20 cellular contexts compared by ENCODE assay signal in the genomic region with DNA sequence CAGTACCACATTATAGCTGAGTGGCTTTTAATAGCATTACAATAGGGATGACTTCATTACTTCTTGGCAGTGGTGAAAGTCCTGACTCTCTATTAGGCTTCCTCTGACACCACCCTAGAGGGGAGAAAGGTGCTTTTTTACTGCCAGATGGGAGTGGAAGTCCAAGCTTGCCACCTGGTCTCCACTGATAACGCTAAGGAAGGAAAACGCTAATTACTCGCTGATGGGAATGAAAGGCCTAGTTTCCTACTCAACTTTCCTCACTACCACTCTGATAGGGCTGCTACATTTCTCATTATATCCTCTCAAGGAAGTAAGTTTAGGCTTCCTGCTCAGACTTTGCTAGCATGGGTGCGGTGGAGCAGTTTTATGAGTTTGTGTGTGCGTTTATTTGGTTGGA.
DNase-seq lines count a peak whose midpoint lies in the region; ATAC-seq, FAIRE-seq and TF ChIP-seq lines count a peak whose summit lies in the region.
"Had no signal": no experiment of that assay in that cellular context is flagged by ENCODE, and none has a peak within 500 bp of the region (broad histone marks: within the 10 kb centered on the region; RNA-seq: fewer than 3 reads in every experiment).

No MANE protein-coding gene starts in this region.

- no peak for TF ChIP-seq POLR2A in K562 (conservative IDR thresholded peaks at IDR 0.05)

- POLR2A ChIA-PET in K562 (lab: Yijun Ruan, JAX) = no interaction called here

- H3K4me3 Mint-ChIP-seq in endothelial cell (ENCODE audit: unreplicated experiment) = no peak overlapping the region
- H3K4me3 Mint-ChIP-seq in effector memory CD8-positive, alpha-beta T cell = no peak overlapping the region
- H3K4me3 Mint-ChIP-seq: IgD-negative memory B cell had no signal

- H3K27me3 Mint-ChIP-seq in endothelial cell (ENCODE audit: unreplicated experiment) = peaks cover 5% of the 10 kb centered on the region
- peaks cover 24 to 32% of the 10 kb centered on the region in 2 donors for H3K27me3 Mint-ChIP-seq in effector memory CD8-positive, alpha-beta T cell

- TF ChIP-seq CTCF in K562 (IDR thresholded peaks at IDR 0.05 in 2 of 3, conservative IDR thresholded peaks at IDR 0.05 in 1 of 3; ENCODE audit: insufficient read depth in 2 of 3, low read depth in 1 of 3, low read length in 3 of 3) (no peak), endothelial cell (IDR thresholded peaks at IDR 0.05; ENCODE audit: unreplicated experiment) (no peak), lower lobe of right lung (IDR thresholded peaks at IDR 0.05) (no peak)

- no peaks in the 10 kb centered on the region for H3K4me1 ChIP-seq in K562 (replicated peaks in 1 of 2; ENCODE audit: control insufficient read depth in 2 of 2, insufficient read depth in 2 of 2, low read length in 2 of 2)
- no peaks in the 10 kb centered on the region for H3K4me1 ChIP-seq in lower lobe of right lung
- H3K4me1 ChIP-seq in small intestine (ENCODE audit: control insufficient read depth in 2 of 2, insufficient read depth in 1 of 2, low read depth in 1 of 2, low read length in 1 of 2) = no peaks in the 10 kb centered on the region

- in situ Hi-C loops in K562 (cut with MboI) = no loop called here

- no peak for TF ChIP-seq EP300 in K562 (IDR thresholded peaks at IDR 0.05; ENCODE audit: low read length)

- ATAC-seq in K562 = no peak
- ATAC-seq in lower lobe of right lung = peak in 1 of 2 donors; percentile 31
- ATAC-seq in GM21526 (IDR thresholded peaks at IDR 0.05; ENCODE audit: low FRiP score, unreplicated experiment) = no peak
- no peak for ATAC-seq in effector memory CD8-positive, alpha-beta T cell (replicated peaks)
- ATAC-seq: GM12878 had no signal

- no TSS peak for BruUV-seq in K562 (replicated peaks; lab: Mats Ljungman, UMichigan)

- DNase-seq in K562 (ENCODE audit: extremely low read depth in 1 of 4, low spot score in 3 of 4) (peak in 3 of 4 experiments; percentile 11 to 23 (median 15)), endothelial cell (ENCODE audit: low spot score) (peak; percentile 2), lower lobe of right lung (no peak), small intestine (peak; percentile 50), T-helper 9 cell (no peak)
- no peak for DNase-seq in effector memory CD8-positive, alpha-beta T cell
- DNase-seq: C1 segment of cervical spinal cord; DND-41; GDM1; GM23248; HCEC 1CT; NCI-H1417; NCI-H187 treated with DMSO at 0.1 percent for 48 hours; NK-92 treated with Interleukin-12 subunit alpha and Interleukin-12 subunit beta, amount 100 ng/mL, for 24 hours had no signal

- 0% methylated on average over 5 of the region's 5 CpGs for WGBS in K562 (ENCODE audit: insufficient coverage, low coverage, missing lambda C conversion rate)
- WGBS in small intestine, 3 donors = 43 to 50% (median 48%) methylated on average over 5 of the region's 5 CpGs

- intact Hi-C loops in K562 (cut with micrococcal nuclease) = no loop called here
- intact Hi-C loops in lower lobe of right lung (cut with DNase I) = no loop called here

- no peak for TF ChIP-seq RAD21 in K562 (CRISPR knock-in tag; conservative IDR thresholded peaks at IDR 0.05 in 1 of 2, IDR thresholded peaks at IDR 0.05 in 1 of 2)

- H3K27ac Mint-ChIP-seq in endothelial cell (ENCODE audit: unreplicated experiment) = peak overlapping the region; percentile 48
- no peak overlapping the region for H3K27ac Mint-ChIP-seq in effector memory CD8-positive, alpha-beta T cell
- H3K27ac Mint-ChIP-seq: IgD-negative memory B cell had no signal

- no peak overlapping the region for H3K27ac ChIP-seq in K562 (ENCODE audit: extremely low read depth, low read depth, low read length)
- peak overlapping the region; percentile 56 for H3K27ac ChIP-seq in lower lobe of right lung
- peak overlapping the region in 1 of 2 donors; percentile 3 for H3K27ac ChIP-seq in small intestine (ENCODE audit: low read depth in 1 of 2, low read length in 1 of 2)
- H3K27ac ChIP-seq: GM23248, HL-60, RWPE1 had no signal

- H3K4me1 Mint-ChIP-seq in endothelial cell (ENCODE audit: unreplicated experiment) = no peaks in the 10 kb centered on the region
- H3K4me1 Mint-ChIP-seq in effector memory CD8-positive, alpha-beta T cell (ENCODE audit: low read depth in 2 of 2) = no peaks in the 10 kb centered on the region
- H3K4me1 Mint-ChIP-seq: IgD-negative memory B cell had no signal

- H3K27me3 ChIP-seq in K562 (ENCODE audit: control insufficient read depth in 2 of 2, insufficient read depth in 2 of 2, low read length in 2 of 2) (no peaks in the 10 kb centered on the region), lower lobe of right lung (ENCODE audit: low read depth) (no peaks in the 10 kb centered on the region), small intestine (ENCODE audit: control insufficient read depth in 2 of 2, insufficient read depth in 2 of 2, low read length in 2 of 2) (no peaks in the 10 kb centered on the region)

- no peaks in the 10 kb centered on the region for H3K9me3 Mint-ChIP-seq in endothelial cell (ENCODE audit: unreplicated experiment)
- no peaks in the 10 kb centered on the region for H3K9me3 Mint-ChIP-seq in effector memory CD8-positive, alpha-beta T cell

- no peaks in the 10 kb centered on the region for H3K9me3 ChIP-seq in K562 (replicated peaks; ENCODE audit: control insufficient read depth, insufficient read depth, low read depth, low read length)
- no peaks in the 10 kb centered on the region for H3K9me3 ChIP-seq in lower lobe of right lung
- no peaks in the 10 kb centered on the region for H3K9me3 ChIP-seq in small intestine (ENCODE audit: control insufficient read depth, low read depth)

- no peaks in the 10 kb centered on the region for H4K20me1 ChIP-seq in K562 (replicated peaks; ENCODE audit: control insufficient read depth, insufficient read depth, low read length)

- H3K4me3 ChIP-seq in K562 (no peak overlapping the region), lower lobe of right lung (no peak overlapping the region), small intestine (ENCODE audit: low read depth in 1 of 2, low read length in 2 of 2) (no peak overlapping the region)
- H3K4me3 ChIP-seq: GM12878, GM23248 had no signal

- H2AFZ ChIP-seq in K562 (ENCODE audit: low read depth, low read length) = 0 out of 2 replicates have a peak overlapping the region, but pooled peaks have one; percentile 54
- H2AFZ ChIP-seq: GM23248 had no signal

- H3K36me3 ChIP-seq in K562 (ENCODE audit: control insufficient read depth, insufficient read depth, low read length) = no peaks in the 10 kb centered on the region
- no peaks in the 10 kb centered on the region for H3K36me3 ChIP-seq in lower lobe of right lung
- H3K36me3 ChIP-seq in small intestine (ENCODE audit: control insufficient read depth in 2 of 2, insufficient read depth in 2 of 2, low read length in 2 of 2) = no peaks in the 10 kb centered on the region

- no peak overlapping the region for H3K4me2 ChIP-seq in K562 (ENCODE audit: insufficient read depth, low read length)

- no peak overlapping the region for H3K9ac ChIP-seq in K562 (ENCODE audit: insufficient read depth in 1 of 2, low read depth in 2 of 2, low read length in 2 of 2)
- H3K9ac ChIP-seq: GM23248 had no signal

- H3K79me2 ChIP-seq in K562 (ENCODE audit: control insufficient read depth, insufficient read depth, low read length) = no peaks in the 10 kb centered on the region

- H3K36me3 Mint-ChIP-seq in endothelial cell (ENCODE audit: low read depth, unreplicated experiment) = no peaks in the 10 kb centered on the region
- H3K36me3 Mint-ChIP-seq in effector memory CD8-positive, alpha-beta T cell (ENCODE audit: insufficient read depth) = no peaks in the 10 kb centered on the region
- H3K36me3 Mint-ChIP-seq: IgD-negative memory B cell had no signal

- FAIRE-seq in K562 (lab: Jason Lieb, UNC) = no peak
- FAIRE-seq in small intestine (lab: Jason Lieb, UNC) = no peak
- FAIRE-seq: GM12878, HTR-8/SVneo had no signal

- CTCF ChIA-PET in K562 (lab: Yijun Ruan, JAX; ENCODE audit: low intra/inter-chr PET ratio) = no interaction called here

- H3K9me1 ChIP-seq in K562 (ENCODE audit: control insufficient read depth, insufficient read depth, low read length) = no peaks in the 10 kb centered on the region

TF ChIP-seq in K562, 482 proteins besides CTCF, POLR2A, EP300 and RAD21 (continues in another document):
- no peak for TF ChIP-seq KAT7 (CRISPR knock-in tag; IDR thresholded peaks at IDR 0.05; ENCODE audit: borderline replicate concordance)
- no peak for TF ChIP-seq COPS2 (conservative IDR thresholded peaks at IDR 0.05)
- TF ChIP-seq, protein P1, sequence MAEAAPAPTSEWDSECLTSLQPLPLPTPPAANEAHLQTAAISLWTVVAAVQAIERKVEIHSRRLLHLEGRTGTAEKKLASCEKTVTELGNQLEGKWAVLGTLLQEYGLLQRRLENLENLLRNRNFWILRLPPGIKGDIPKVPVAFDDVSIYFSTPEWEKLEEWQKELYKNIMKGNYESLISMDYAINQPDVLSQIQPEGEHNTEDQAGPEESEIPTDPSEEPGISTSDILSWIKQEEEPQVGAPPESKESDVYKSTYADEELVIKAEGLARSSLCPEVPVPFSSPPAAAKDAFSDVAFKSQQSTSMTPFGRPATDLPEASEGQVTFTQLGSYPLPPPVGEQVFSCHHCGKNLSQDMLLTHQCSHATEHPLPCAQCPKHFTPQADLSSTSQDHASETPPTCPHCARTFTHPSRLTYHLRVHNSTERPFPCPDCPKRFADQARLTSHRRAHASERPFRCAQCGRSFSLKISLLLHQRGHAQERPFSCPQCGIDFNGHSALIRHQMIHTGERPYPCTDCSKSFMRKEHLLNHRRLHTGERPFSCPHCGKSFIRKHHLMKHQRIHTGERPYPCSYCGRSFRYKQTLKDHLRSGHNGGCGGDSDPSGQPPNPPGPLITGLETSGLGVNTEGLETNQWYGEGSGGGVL (CRISPR knock-in tag; IDR thresholded peaks at IDR 0.05) = no peak
- peak; percentile 48 for TF ChIP-seq ARID1B (IDR thresholded peaks at IDR 0.05)
- no peak for TF ChIP-seq ELF2 (CRISPR knock-in tag; IDR thresholded peaks at IDR 0.05)
- peak; percentile 46; the same call in 1 of the 2 replicates for TF ChIP-seq TAL1 (IDR thresholded peaks at IDR 0.05)
- TF ChIP-seq, protein P2, sequence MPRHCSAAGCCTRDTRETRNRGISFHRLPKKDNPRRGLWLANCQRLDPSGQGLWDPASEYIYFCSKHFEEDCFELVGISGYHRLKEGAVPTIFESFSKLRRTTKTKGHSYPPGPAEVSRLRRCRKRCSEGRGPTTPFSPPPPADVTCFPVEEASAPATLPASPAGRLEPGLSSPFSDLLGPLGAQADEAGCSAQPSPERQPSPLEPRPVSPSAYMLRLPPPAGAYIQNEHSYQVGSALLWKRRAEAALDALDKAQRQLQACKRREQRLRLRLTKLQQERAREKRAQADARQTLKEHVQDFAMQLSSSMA (CRISPR knock-in tag; IDR thresholded peaks at IDR 0.05) = no peak
- TF ChIP-seq CTBP1 (IDR thresholded peaks at IDR 0.05; ENCODE audit: borderline replicate concordance) = no peak
- TF ChIP-seq MIER1 (IDR thresholded peaks at IDR 0.05; ENCODE audit: low read depth) = no peak
- TF ChIP-seq DMBX1 (CRISPR knock-in tag; IDR thresholded peaks at IDR 0.05; ENCODE audit: borderline replicate concordance) = no peak
- TF ChIP-seq MCM3 (IDR thresholded peaks at IDR 0.05) = no peak
- TF ChIP-seq CCNT2 (IDR thresholded peaks at IDR 0.05; ENCODE audit: borderline replicate concordance, extremely low read depth, insufficient read length, low read depth, low read length) = no peak
- TF ChIP-seq PHF20 (IDR thresholded peaks at IDR 0.05; ENCODE audit: partially characterized antibody) = no peak

Comparison
In these comparisons a context has a peak if more than half of its experiments do, and no peak if none do; other contexts are left out.
1. DNase-seq: peak in K562 (3 of 4), endothelial cell (single experiment) and small intestine (single experiment); none in lower lobe of right lung (single experiment), effector memory CD8-positive, alpha-beta T cell (0 of 3) and T-helper 9 cell (single experiment).